In the genomic region with DNA sequence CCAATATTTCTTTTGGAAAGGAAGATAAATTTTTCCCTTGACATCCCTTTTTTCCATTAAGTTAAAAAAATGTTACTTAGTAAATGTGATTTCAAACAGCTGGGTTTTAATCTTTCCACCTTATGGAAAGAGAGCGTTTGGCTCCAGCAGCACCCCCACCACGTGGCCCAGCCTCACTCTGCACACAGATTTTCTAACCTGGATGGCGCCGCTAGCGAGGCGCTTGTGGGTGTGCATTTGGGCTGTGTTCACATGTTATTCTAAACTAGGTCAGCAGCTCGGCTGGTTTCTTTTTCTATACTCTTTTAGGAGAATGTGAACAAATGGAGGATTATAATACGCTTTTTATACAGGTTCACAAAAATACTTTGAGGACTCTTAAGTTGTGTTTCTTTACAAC, we compare ENCODE assay signal across 14 cellular contexts.
DNase-seq lines count a peak whose midpoint lies in the region; ATAC-seq and TF ChIP-seq lines count a peak whose summit lies in the region.
"Had no signal": no experiment of that assay in that cellular context is flagged by ENCODE, and none has a peak within 500 bp of the region (broad histone marks: within the 10 kb centered on the region; RNA-seq: fewer than 3 reads in every experiment).

No MANE protein-coding gene starts in this region.

- peaks cover 3% of the 10 kb centered on the region for H3K36me3 Mint-ChIP-seq in stimulated activated naive CD8-positive, alpha-beta T cell treated with anti-CD3 and anti-CD28 coated beads, Interleukin-15, Interleukin-2, amounts not matched to agents 100 ng/mL and 50 ng/mL, for 24 hours (ENCODE audit: low read depth)
- H3K36me3 Mint-ChIP-seq in activated naive CD4-positive, alpha-beta T cell treated with anti-CD3 and anti-CD28 coated beads for 36 hours (ENCODE audit: low read depth) = no peaks in the 10 kb centered on the region
- H3K36me3 Mint-ChIP-seq: naive B cell; stimulated activated memory B cell treated with anti-CD40 and anti-IgM and Interleukin-4, amounts not matched to agents 10 μg/mL and 1 μg/mL and 100 μg/mL, for 72 hours had no signal

- H3K27me3 ChIP-seq in PC-9 (ENCODE audit: insufficient read depth, low read depth) = peaks cover 81% of the 10 kb centered on the region
- H3K27me3 ChIP-seq: Peyer's patch had no signal

- intact Hi-C loops in activated naive CD4-positive, alpha-beta T cell treated with anti-CD3 and anti-CD28 coated beads for 36 hours (cut with micrococcal nuclease) = loop anchor here (5.0 to 10.0 kb wide), 5 partner anchors 101 to 599 kb away; partner anchors contain the start of genes CEP192, FAM210A and RNMT
- intact Hi-C loops in PC-9 (cut with micrococcal nuclease; ENCODE audit: unreplicated experiment) = no loop called here

- TF ChIP-seq CTCF in PC-9 (conservative IDR thresholded peaks at IDR 0.05) = no peak

- POLR2A ChIA-PET in PC-9 (lab: Charles Lee; ENCODE audit: unreplicated experiment) = interaction anchor here (0.5 kb wide), 1 partner anchor 732 kb away, joined by 12 read pairs; no protein-coding TSS in a partner anchor

- no peaks in the 10 kb centered on the region for H3K79me2 ChIP-seq in PC-9 (ENCODE audit: low read depth)

- no peaks in the 10 kb centered on the region for H3K9me3 ChIP-seq in PC-9 (ENCODE audit: insufficient read depth, low read depth)
- H3K9me3 ChIP-seq: Peyer's patch had no signal

- no peaks in the 10 kb centered on the region for H3F3A ChIP-seq in PC-9 (ENCODE audit: insufficient read depth, low read depth)

- peaks cover 60% of the 10 kb centered on the region for H3K4me1 Mint-ChIP-seq in stimulated activated naive CD8-positive, alpha-beta T cell treated with anti-CD3 and anti-CD28 coated beads, Interleukin-15, Interleukin-2, amounts not matched to agents 100 ng/mL and 50 ng/mL, for 24 hours (ENCODE audit: low read depth)
- peaks cover 58% of the 10 kb centered on the region for H3K4me1 Mint-ChIP-seq in activated naive CD4-positive, alpha-beta T cell treated with anti-CD3 and anti-CD28 coated beads for 36 hours (ENCODE audit: low read depth)

- H4K20me1 ChIP-seq in PC-9 (ENCODE audit: insufficient read depth) = no peaks in the 10 kb centered on the region

- no peak overlapping the region for H2AFZ ChIP-seq in PC-9

- no peak overlapping the region for H3K27ac ChIP-seq in PC-9
- H3K27ac ChIP-seq: epithelial cell of prostate had no signal

- H3K9me3 Mint-ChIP-seq in stimulated activated naive CD8-positive, alpha-beta T cell treated with anti-CD3 and anti-CD28 coated beads, Interleukin-15, Interleukin-2, amounts not matched to agents 100 ng/mL and 50 ng/mL, for 24 hours = no peaks in the 10 kb centered on the region
- H3K9me3 Mint-ChIP-seq in activated naive CD4-positive, alpha-beta T cell treated with anti-CD3 and anti-CD28 coated beads for 36 hours = no peaks in the 10 kb centered on the region
- H3K9me3 Mint-ChIP-seq: naive B cell; stimulated activated memory B cell treated with anti-CD40 and anti-IgM and Interleukin-4, amounts not matched to agents 10 μg/mL and 1 μg/mL and 100 μg/mL, for 72 hours had no signal

- no peak for DNase-seq in stimulated activated naive CD8-positive, alpha-beta T cell treated with anti-CD3 and anti-CD28 coated beads, Interleukin-15, Interleukin-2, amounts not matched to agents 100 U/mL and 50 U/mL, for 24 hours
- peak; percentile 54 for DNase-seq in activated naive CD4-positive, alpha-beta T cell treated with anti-CD3 and anti-CD28 coated beads for 36 hours
- peak; percentile 39 for DNase-seq in middle frontal gyrus (ENCODE audit: extremely low spot score, low spot score)
- DNase-seq in NK-92 treated with Interleukin-12 subunit alpha and Interleukin-12 subunit beta, amount 100 ng/mL, for 24 hours (lab: John Stamatoyannopoulos, UW) = no peak
- no peak for DNase-seq in SKM-1 treated with dmso at 0.1 percent for 144 hours (lab: John Stamatoyannopoulos, UW; ENCODE audit: unreplicated experiment)
- no peak for DNase-seq in PC-9
- DNase-seq: naive B cell, NCI-H1694 treated with DMSO at 0.1 percent for 48 hours, small intestine had no signal

- CTCF ChIA-PET in activated naive CD4-positive, alpha-beta T cell treated with anti-CD3 and anti-CD28 coated beads for 36 hours (lab: Charles Lee) = no interaction called here
- CTCF ChIA-PET in PC-9 (lab: Charles Lee) = interaction anchor here (0.5 kb wide), 1 partner anchor 115 kb away, joined by 7 read pairs; no protein-coding TSS in a partner anchor

- H3K4me1 ChIP-seq in PC-9 (replicated peaks; ENCODE audit: insufficient read depth) = no peaks in the 10 kb centered on the region
- H3K4me1 ChIP-seq: Peyer's patch had no signal

- no peaks in the 10 kb centered on the region for H3K36me3 ChIP-seq in PC-9 (ENCODE audit: low read depth)

- no peak for ATAC-seq in stimulated activated naive CD8-positive, alpha-beta T cell treated with anti-CD3 and anti-CD28 coated beads, Interleukin-15, Interleukin-2, amounts not matched to agents 100 U/mL and 50 U/mL, for 24 hours
- ATAC-seq in GM18868 (IDR thresholded peaks at IDR 0.05; ENCODE audit: unreplicated experiment) = no peak
- ATAC-seq: stimulated activated memory B cell treated with anti-CD40 and anti-IgM and Interleukin-4, amounts not matched to agents 10 μg/mL and 1 μg/mL and 100 μg/mL, for 72 hours had no signal

- peak overlapping the region; percentile 79 for H3K27ac Mint-ChIP-seq in stimulated activated naive CD8-positive, alpha-beta T cell treated with anti-CD3 and anti-CD28 coated beads, Interleukin-15, Interleukin-2, amounts not matched to agents 100 ng/mL and 50 ng/mL, for 24 hours
- no peak overlapping the region for H3K27ac Mint-ChIP-seq in activated naive CD4-positive, alpha-beta T cell treated with anti-CD3 and anti-CD28 coated beads for 36 hours
- H3K27ac Mint-ChIP-seq: stimulated activated memory B cell treated with anti-CD40 and anti-IgM and Interleukin-4, amounts not matched to agents 10 μg/mL and 1 μg/mL and 100 μg/mL, for 72 hours had no signal

- H3K4me3 ChIP-seq in PC-9 = no peak overlapping the region
- H3K4me3 ChIP-seq: Peyer's patch had no signal

- no TSS peak for BruUV-seq in PC-9 (replicated peaks; lab: Mats Ljungman, UMichigan)

- no peak overlapping the region for H3K4me2 ChIP-seq in PC-9

- no peaks in the 10 kb centered on the region for H3K9me2 ChIP-seq in PC-9 (ENCODE audit: insufficient read depth)

- H3K27me3 Mint-ChIP-seq in stimulated activated naive CD8-positive, alpha-beta T cell treated with anti-CD3 and anti-CD28 coated beads, Interleukin-15, Interleukin-2, amounts not matched to agents 100 ng/mL and 50 ng/mL, for 24 hours = no peaks in the 10 kb centered on the region
- H3K27me3 Mint-ChIP-seq in activated naive CD4-positive, alpha-beta T cell treated with anti-CD3 and anti-CD28 coated beads for 36 hours (ENCODE audit: low read depth) = no peaks in the 10 kb centered on the region
- H3K27me3 Mint-ChIP-seq: naive B cell; stimulated activated memory B cell treated with anti-CD40 and anti-IgM and Interleukin-4, amounts not matched to agents 10 μg/mL and 1 μg/mL and 100 μg/mL, for 72 hours had no signal

- no peak overlapping the region for H3K4me3 Mint-ChIP-seq in stimulated activated naive CD8-positive, alpha-beta T cell treated with anti-CD3 and anti-CD28 coated beads, Interleukin-15, Interleukin-2, amounts not matched to agents 100 ng/mL and 50 ng/mL, for 24 hours
- no peak overlapping the region for H3K4me3 Mint-ChIP-seq in activated naive CD4-positive, alpha-beta T cell treated with anti-CD3 and anti-CD28 coated beads for 36 hours
- H3K4me3 Mint-ChIP-seq: stimulated activated memory B cell treated with anti-CD40 and anti-IgM and Interleukin-4, amounts not matched to agents 10 μg/mL and 1 μg/mL and 100 μg/mL, for 72 hours had no signal

Comparison
In these comparisons a context has a peak if more than half of its experiments do, and no peak if none do; other contexts are left out.
1. DNase-seq: peak in activated naive CD4-positive, alpha-beta T cell treated with anti-CD3 and anti-CD28 coated beads for 36 hours (single experiment) and middle frontal gyrus (single experiment); none in stimulated activated naive CD8-positive, alpha-beta T cell treated with anti-CD3 and anti-CD28 coated beads, Interleukin-15, Interleukin-2, amounts not matched to agents 100 U/mL and 50 U/mL, for 24 hours (single experiment), NK-92 treated with Interleukin-12 subunit alpha and Interleukin-12 subunit beta, amount 100 ng/mL, for 24 hours (single experiment), SKM-1 treated with dmso at 0.1 percent for 144 hours (single experiment) and PC-9 (0 of 2).